32 cellular contexts compared by ENCODE assay signal in the genomic region with DNA sequence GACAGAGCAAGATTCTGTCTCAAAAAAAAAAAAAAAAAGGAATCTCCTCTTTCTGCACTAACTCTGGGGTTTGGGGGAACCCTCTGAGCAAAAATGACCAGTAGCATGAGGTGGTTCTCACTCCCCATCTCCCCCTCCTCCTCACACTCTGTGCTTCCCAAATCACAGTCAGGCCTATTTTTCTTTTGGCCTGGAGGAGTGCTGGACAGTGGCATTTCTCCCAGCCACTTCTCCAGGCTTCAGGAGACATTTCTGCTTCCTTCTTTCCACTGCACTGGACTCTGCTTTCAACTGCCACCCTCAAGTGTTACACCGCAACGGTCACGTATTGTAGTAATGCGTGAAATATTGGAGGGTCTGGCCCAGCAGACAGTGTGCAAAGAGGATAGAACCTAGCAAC.
"Had no signal": no experiment of that assay in that cellular context is flagged by ENCODE, and none has a peak within 500 bp of the region (broad histone marks: within the 10 kb centered on the region; RNA-seq: fewer than 3 reads in every experiment).

No MANE protein-coding gene starts in this region.

- H3K36me3 Mint-ChIP-seq: natural killer cell; neural progenitor cell; stimulated activated memory B cell treated with anti-CD40 and anti-IgM and Interleukin-4, amounts not matched to agents 10 μg/mL and 1 μg/mL and 100 μg/mL, for 72 hours had no signal

- H3K27me3 ChIP-seq: left lung, neural progenitor cell, neutrophil, ovary, right atrium auricular region, right lobe of liver, testis, thyroid gland, transverse colon, upper lobe of left lung, vagina had no signal

- DNase-seq: hippocampal formation; immature natural killer cell; kidney; left colon; left lung; lower lobe of right lung; mammary epithelial cell; mesenchymal stem cell; naive B cell; natural killer cell; nephron progenitor cell; occipital lobe; ovary; right lobe of liver; stimulated activated CD4-positive, alpha-beta T cell treated with anti-CD3 and anti-CD28 coated beads, Interleukin-1b, Interleukin-23, amount 100 ng/mL, for 48 hours; stimulated activated CD4-positive, alpha-beta T cell treated with anti-CD3 and anti-CD28 coated beads, Interleukin-2, amount 100 ng/mL, for 48 hours; stimulated activated CD4-positive, alpha-beta T cell treated with anti-CD3 and anti-CD28 coated beads, Interleukin-4, amount 100 ng/mL, for 4 hours; stimulated activated CD8-positive, alpha-beta memory T cell treated with anti-CD3 and anti-CD28 coated beads, Interleukin-4, amount 100 ng/mL, for 48 hours; stimulated activated naive CD4-positive, alpha-beta T cell treated with Interleukin-2 at 50 U/mL for 16 hours; stimulated activated naive CD8-positive, alpha-beta T cell treated with anti-CD3 and anti-CD28 coated beads, Interleukin-15, amount 100 ng/mL, for 72 hours; substantia nigra; testis; thyroid gland; transverse colon; upper lobe of left lung had no signal

- H3K9me3 ChIP-seq: left lung, lower lobe of right lung, neutrophil, ovary, right atrium auricular region, right lobe of liver, testis, thyroid gland, transverse colon, upper lobe of left lung, vagina had no signal

- H3K9ac ChIP-seq: neural progenitor cell had no signal

- H3K4me2 ChIP-seq: neural progenitor cell, smooth muscle cell had no signal

- ATAC-seq: left colon; left lung; lower lobe of right lung; natural killer cell; right lobe of liver; stimulated activated memory B cell treated with anti-CD40 and anti-IgM and Interleukin-4, amounts not matched to agents 10 μg/mL and 1 μg/mL and 100 μg/mL, for 72 hours; stimulated activated naive CD8-positive, alpha-beta T cell treated with anti-CD3 and anti-CD28 coated beads, Interleukin-15, amount 100 ng/mL, for 72 hours had no signal

- H3K36me3 ChIP-seq: left lung, lower lobe of right lung, neural progenitor cell, neutrophil, ovary, right atrium auricular region, right lobe of liver, thyroid gland, transverse colon, upper lobe of left lung, vagina had no signal

- H3K4me3 Mint-ChIP-seq: immature natural killer cell; naive B cell; natural killer cell; nephron progenitor cell; neural progenitor cell; stimulated activated memory B cell treated with anti-CD40 and anti-IgM and Interleukin-4, amounts not matched to agents 10 μg/mL and 1 μg/mL and 100 μg/mL, for 72 hours; stimulated activated naive CD8-positive, alpha-beta T cell treated with anti-CD3 and anti-CD28 coated beads, Interleukin-15, amount 100 ng/mL, for 72 hours had no signal

- H3K27ac ChIP-seq: left lung, lower lobe of right lung, neural progenitor cell, neutrophil, ovary, right atrium auricular region, right lobe of liver, testis, thyroid gland, transverse colon, upper lobe of left lung, vagina had no signal

- H3K4me1 Mint-ChIP-seq: nephron progenitor cell had no signal

- H3K27ac Mint-ChIP-seq: immature natural killer cell; naive B cell; natural killer cell; nephron progenitor cell; neural progenitor cell; progenitor cell of endocrine pancreas; stimulated activated memory B cell treated with anti-CD40 and anti-IgM and Interleukin-4, amounts not matched to agents 10 μg/mL and 1 μg/mL and 100 μg/mL, for 72 hours; stimulated activated naive CD8-positive, alpha-beta T cell treated with anti-CD3 and anti-CD28 coated beads, Interleukin-15, amount 100 ng/mL, for 72 hours had no signal

- H3K27me3 Mint-ChIP-seq: progenitor cell of endocrine pancreas; stimulated activated naive CD8-positive, alpha-beta T cell treated with anti-CD3 and anti-CD28 coated beads, Interleukin-15, amount 100 ng/mL, for 72 hours had no signal

- H3K4me3 ChIP-seq: left lung, lower lobe of right lung, neural progenitor cell, ovary, right atrium auricular region, right lobe of liver, smooth muscle cell, testis, thyroid gland, transverse colon, upper lobe of left lung, vagina had no signal

- H3K9me3 Mint-ChIP-seq: immature natural killer cell, naive B cell, natural killer cell, nephron progenitor cell, neural progenitor cell had no signal

- H3K4me1 ChIP-seq: neural progenitor cell, right atrium auricular region, right lobe of liver, testis, thyroid gland had no signal

- H2AFZ ChIP-seq: neural progenitor cell had no signal
